In genomic region chr7:116702046-116702445, GRCh38 we compare ENCODE assay signal across 32 cellular contexts. TPM values are rescaled to one million over a fixed set of nuclear protein-coding genes. Genes with fewer than 3 reads are reported as not detected.
DNase-seq lines count a peak whose midpoint lies in the region; ATAC-seq and TF ChIP-seq lines count a peak whose summit lies in the region.
"Had no signal": no experiment of that assay in that cellular context is flagged by ENCODE, and none has a peak within 500 bp of the region (broad histone marks: within the 10 kb centered on the region; RNA-seq: fewer than 3 reads in every experiment).

No MANE protein-coding gene starts in this region.

- H3K27me3 Mint-ChIP-seq in Caco-2 (ENCODE audit: insufficient read depth, unreplicated experiment), result no peaks in the 10 kb centered on the region

- H3K4me1 Mint-ChIP-seq in Caco-2 (ENCODE audit: low read depth, unreplicated experiment), result peaks cover 15% of the 10 kb centered on the region
- H3K4me1 Mint-ChIP-seq: activated CD4-positive, alpha-beta memory T cell treated with anti-CD3 and anti-CD28 coated beads, Interleukin-2, amount 10 ng/mL, durations not matched to agents 7 days and 5 days; activated naive CD4-positive, alpha-beta T cell treated with anti-CD3 and anti-CD28 coated beads, Interleukin-2, amount 50 U/mL, for 24 hours; B cell; CD4-positive, alpha-beta memory T cell; naive thymus-derived CD8-positive, alpha-beta T cell had no signal

- no peak for DNase-seq in Caco-2
- DNase-seq in Panc1 (ENCODE audit: low read depth, low spot score), result no peak
- peak; percentile 81 for DNase-seq in mammary epithelial cell
- peak; percentile 44 for DNase-seq in prostate gland (ENCODE audit: low spot score)
- no peak for DNase-seq in NCI-H2107 (lab: John Stamatoyannopoulos, UW)
- no peak for DNase-seq in upper lobe of right lung
- DNase-seq in smooth muscle cell (lab: John Stamatoyannopoulos, UW; ENCODE audit: unreplicated experiment), result no peak
- DNase-seq: activated CD4-positive, alpha-beta memory T cell treated with anti-CD3 and anti-CD28 coated beads, Interleukin-2, amount 10 ng/mL, durations not matched to agents 7 days and 5 days; activated CD4-positive, alpha-beta T cell treated with anti-CD3 and anti-CD28 coated beads for 1 hour; activated CD8-positive, alpha-beta memory T cell treated with anti-CD3 and anti-CD28 coated beads, Interleukin-2, amount 50 U/mL, for 48 hours; amniotic stem cell; caudate nucleus; CD4-positive, alpha-beta memory T cell; cortex of kidney; endodermal cell; foreskin melanocyte; GOT3; heart right ventricle; KBM-7; lower lobe of right lung; naive thymus-derived CD8-positive, alpha-beta T cell; NCI-H2029 treated with DMSO at 0.1 percent for 48 hours; NCI-H345; occipital lobe; SHP77 treated with DMSO at 0.1 percent for 48 hours; stimulated activated naive CD4-positive, alpha-beta T cell treated with Interleukin-2 at 50 U/mL for 16 hours had no signal

- dilution Hi-C loops in mammary epithelial cell (cut with HindIII; ENCODE audit: low sequenced_read_pairs), result no loop called here

- POLR2A ChIA-PET in Caco-2 (lab: Charles Lee) (no interaction called here), Panc1 (lab: Charles Lee) (interaction anchor here (0.6 kb wide), 1 partner anchor 21 kb away, joined by 3 read pairs; no protein-coding TSS in a partner anchor)

- H3K4me2 ChIP-seq in mammary epithelial cell (ENCODE audit: insufficient read depth, low read depth, low read length) (peak overlapping the region; percentile 66), smooth muscle cell (no peak overlapping the region)

- H3K9me3 Mint-ChIP-seq in Caco-2 (ENCODE audit: unreplicated experiment), result no peaks in the 10 kb centered on the region
- H3K9me3 Mint-ChIP-seq: activated CD4-positive, alpha-beta memory T cell treated with anti-CD3 and anti-CD28 coated beads, Interleukin-2, amount 10 ng/mL, durations not matched to agents 7 days and 5 days; activated naive CD4-positive, alpha-beta T cell treated with anti-CD3 and anti-CD28 coated beads, Interleukin-2, amount 50 U/mL, for 24 hours; activated T-helper 1 cell treated with anti-CD3 and anti-CD28 coated beads, Interleukin-12 subunit alpha, Interleukin-12 subunit beta, Interleukin-2, Interleukin-4 antibody, amounts not matched to agents 30 ng/mL and 10 ng/mL and 1 ng/mL, durations not matched to agents 14 hours and 24 hours and 36 hours; CD4-positive, alpha-beta memory T cell; endodermal cell; naive thymus-derived CD8-positive, alpha-beta T cell had no signal

- BruUV-seq in Caco-2 (replicated peaks; lab: Mats Ljungman, UMichigan), result no TSS peak
- BruUV-seq in Panc1 (replicated peaks; lab: Mats Ljungman, UMichigan), result no TSS peak
- no TSS peak for BruUV-seq in mammary epithelial cell (replicated peaks; lab: Mats Ljungman, UMichigan)

- peak overlapping the region; percentile 91; the same call in 1 of the 2 replicates for H3K27ac ChIP-seq in Panc1 (ENCODE audit: low read length)
- peak overlapping the region; percentile 88 for H3K27ac ChIP-seq in mammary epithelial cell (ENCODE audit: insufficient read depth, low read depth, low read length)
- no peak overlapping the region for H3K27ac ChIP-seq in prostate gland
- no peak overlapping the region for H3K27ac ChIP-seq in upper lobe of right lung
- H3K27ac ChIP-seq in smooth muscle cell (ENCODE audit: low read depth), result no peak overlapping the region
- H3K27ac ChIP-seq: esophagus muscularis mucosa, heart right ventricle, lower lobe of right lung had no signal

- H4K20me1 ChIP-seq in mammary epithelial cell (ENCODE audit: insufficient read depth, low read length) (no peaks in the 10 kb centered on the region), smooth muscle cell (ENCODE audit: low read depth) (no peaks in the 10 kb centered on the region)

- H3K9ac ChIP-seq in mammary epithelial cell (ENCODE audit: insufficient read depth, low read length) (peak overlapping the region; percentile 35), smooth muscle cell (ENCODE audit: low read depth) (no peak overlapping the region)

- CTCF ChIA-PET in Caco-2 (lab: Charles Lee), result no interaction called here
- CTCF ChIA-PET in Panc1 (lab: Charles Lee), result no interaction called here
- CTCF ChIA-PET in mammary epithelial cell (lab: Charles Lee; ENCODE audit: low non-redundant PET), result no interaction called here

- H3K4me3 ChIP-seq in Caco-2 (ENCODE audit: low read depth, low read length), result no peak overlapping the region
- H3K4me3 ChIP-seq in Panc1 (ENCODE audit: low read depth in 2 of 2, low read length in 2 of 2), result no peak overlapping the region
- no peak overlapping the region for H3K4me3 ChIP-seq in mammary epithelial cell (replicated peaks in 1 of 3; ENCODE audit: insufficient read depth in 1 of 3, low read depth in 2 of 3, low read length in 3 of 3)
- H3K4me3 ChIP-seq in prostate gland, result no peak overlapping the region
- H3K4me3 ChIP-seq in upper lobe of right lung, result no peak overlapping the region
- H3K4me3 ChIP-seq in smooth muscle cell, result no peak overlapping the region
- H3K4me3 ChIP-seq: esophagus muscularis mucosa, heart right ventricle, lower lobe of right lung, skin epidermis had no signal

- H3K9me3 ChIP-seq in Caco-2 (no peaks in the 10 kb centered on the region), Panc1 (ENCODE audit: control insufficient read depth, insufficient read depth, low read depth, low read length) (no peaks in the 10 kb centered on the region), mammary epithelial cell (replicated peaks; ENCODE audit: insufficient read depth, low read length) (no peaks in the 10 kb centered on the region), prostate gland (no peaks in the 10 kb centered on the region), upper lobe of right lung (no peaks in the 10 kb centered on the region), smooth muscle cell (replicated peaks; ENCODE audit: low read depth) (no peaks in the 10 kb centered on the region)
- H3K9me3 ChIP-seq: esophagus muscularis mucosa, heart right ventricle, lower lobe of right lung had no signal

- H3K79me2 ChIP-seq in mammary epithelial cell (ENCODE audit: insufficient read depth, low read length) (peaks cover 84% of the 10 kb centered on the region), smooth muscle cell (ENCODE audit: low read depth) (no peaks in the 10 kb centered on the region)

- no peak for ATAC-seq in Panc1
- ATAC-seq in upper lobe of right lung, result no peak
- no peak for ATAC-seq in GM21717 (IDR thresholded peaks at IDR 0.05; ENCODE audit: unreplicated experiment)
- ATAC-seq: heart right ventricle; lower lobe of right lung; naive thymus-derived CD8-positive, alpha-beta T cell had no signal

- intact Hi-C loops in Caco-2 (cut with micrococcal nuclease; ENCODE audit: unreplicated experiment), result no loop called here
- intact Hi-C loops in Panc1 (cut with micrococcal nuclease; ENCODE audit: unreplicated experiment), result no loop called here
- intact Hi-C loops in mammary epithelial cell (cut with micrococcal nuclease), result loop anchor here (1.0 kb wide), 1 partner anchor 10 kb away; no protein-coding TSS in a partner anchor
- intact Hi-C loops in prostate gland (cut with DNase I), result no loop called here
- intact Hi-C loops in upper lobe of right lung (cut with DNase I), result no loop called here

- H2AFZ ChIP-seq in mammary epithelial cell (ENCODE audit: low read depth, low read length) (no peak overlapping the region), smooth muscle cell (ENCODE audit: low read depth) (no peak overlapping the region)

- in situ Hi-C loops in Panc1 (cut with HindIII; ENCODE audit: low pct_unique_long_range_greater_than_20kb, low sequenced_read_pairs), result no loop called here
- in situ Hi-C loops in mammary epithelial cell (cut with MboI; ENCODE audit: low sequenced_read_pairs in 2 of 2), result no loop called here

- H3K27ac Mint-ChIP-seq in Caco-2 (ENCODE audit: unreplicated experiment), result no peak overlapping the region
- H3K27ac Mint-ChIP-seq: activated CD4-positive, alpha-beta memory T cell treated with anti-CD3 and anti-CD28 coated beads, Interleukin-2, amount 10 ng/mL, durations not matched to agents 7 days and 5 days; activated naive CD4-positive, alpha-beta T cell treated with anti-CD3 and anti-CD28 coated beads, Interleukin-2, amount 50 U/mL, for 24 hours; activated T-helper 1 cell treated with anti-CD3 and anti-CD28 coated beads, Interleukin-12 subunit alpha, Interleukin-12 subunit beta, Interleukin-2, Interleukin-4 antibody, amounts not matched to agents 30 ng/mL and 10 ng/mL and 1 ng/mL, durations not matched to agents 14 hours and 24 hours and 36 hours; B cell; CD4-positive, alpha-beta memory T cell; endodermal cell; naive thymus-derived CD8-positive, alpha-beta T cell had no signal

- TF ChIP-seq CTCF in Caco-2 (IDR thresholded peaks at IDR 0.05; ENCODE audit: insufficient read depth in 1 of 2, low read depth in 1 of 2, low read length in 1 of 2, severe bottlenecking in 1 of 2, unreplicated experiment in 1 of 2), result no peak
- TF ChIP-seq CTCF in Panc1 (IDR thresholded peaks at IDR 0.05), result no peak
- no peak for TF ChIP-seq CTCF in mammary epithelial cell (conservative IDR thresholded peaks at IDR 0.05 in 1 of 2, IDR thresholded peaks at IDR 0.05 in 1 of 2; ENCODE audit: extremely low read depth in 1 of 2, insufficient read depth in 1 of 2, low read depth in 1 of 2, low read length in 2 of 2)
- no peak for TF ChIP-seq CTCF in prostate gland (IDR thresholded peaks at IDR 0.05)
- TF ChIP-seq CTCF in upper lobe of right lung (IDR thresholded peaks at IDR 0.05), result no peak
- no peak for TF ChIP-seq CTCF in smooth muscle cell (IDR thresholded peaks at IDR 0.05; ENCODE audit: borderline replicate concordance, insufficient read depth, poor library complexity, severe bottlenecking)

- peaks cover 33% of the 10 kb centered on the region for H3K36me3 Mint-ChIP-seq in Caco-2 (ENCODE audit: insufficient read depth, unreplicated experiment)
- H3K36me3 Mint-ChIP-seq: activated naive CD4-positive, alpha-beta T cell treated with anti-CD3 and anti-CD28 coated beads, Interleukin-2, amount 50 U/mL, for 24 hours; CD4-positive, alpha-beta memory T cell; naive thymus-derived CD8-positive, alpha-beta T cell had no signal

- H3K4me3 Mint-ChIP-seq in Caco-2 (ENCODE audit: unreplicated experiment), result peak overlapping the region; percentile 22
- H3K4me3 Mint-ChIP-seq: activated CD4-positive, alpha-beta memory T cell treated with anti-CD3 and anti-CD28 coated beads, Interleukin-2, amount 10 ng/mL, durations not matched to agents 7 days and 5 days; activated naive CD4-positive, alpha-beta T cell treated with anti-CD3 and anti-CD28 coated beads, Interleukin-2, amount 50 U/mL, for 24 hours; activated T-helper 1 cell treated with anti-CD3 and anti-CD28 coated beads, Interleukin-12 subunit alpha, Interleukin-12 subunit beta, Interleukin-2, Interleukin-4 antibody, amounts not matched to agents 30 ng/mL and 10 ng/mL and 1 ng/mL, durations not matched to agents 14 hours and 24 hours and 36 hours; B cell; CD4-positive, alpha-beta memory T cell; endodermal cell; naive thymus-derived CD8-positive, alpha-beta T cell had no signal

- H3K36me3 ChIP-seq in Caco-2 (ENCODE audit: control insufficient read depth, insufficient read depth, low read length) (no peaks in the 10 kb centered on the region; the same call in 1 of the 2 replicates), Panc1 (ENCODE audit: control insufficient read depth, insufficient read depth, low read length) (peaks cover 5% of the 10 kb centered on the region), mammary epithelial cell (ENCODE audit: insufficient read depth, low read length) (peaks cover 20% of the 10 kb centered on the region), prostate gland (no peaks in the 10 kb centered on the region), upper lobe of right lung (no peaks in the 10 kb centered on the region), smooth muscle cell (ENCODE audit: low read depth) (no peaks in the 10 kb centered on the region)
- H3K36me3 ChIP-seq: esophagus muscularis mucosa, heart right ventricle, lower lobe of right lung had no signal

- H3K27me3 ChIP-seq in Caco-2 (replicated peaks; ENCODE audit: control insufficient read depth, insufficient read depth, low read length) (no peaks in the 10 kb centered on the region), Panc1 (ENCODE audit: control insufficient read depth, insufficient read depth, low read length) (no peaks in the 10 kb centered on the region), mammary epithelial cell (ENCODE audit: insufficient read depth, low read length) (no peaks in the 10 kb centered on the region), prostate gland (replicated peaks; ENCODE audit: insufficient read depth) (no peaks in the 10 kb centered on the region), upper lobe of right lung (no peaks in the 10 kb centered on the region), smooth muscle cell (ENCODE audit: low read depth) (no peaks in the 10 kb centered on the region)
- H3K27me3 ChIP-seq: esophagus muscularis mucosa, heart right ventricle had no signal

- 6% methylated on average over 2 of the region's 2 CpGs for WGBS in mammary epithelial cell (ENCODE audit: low coverage, missing lambda C conversion rate)
- WGBS in prostate gland, result 25% methylated on average over 2 of the region's 2 CpGs
- 78% methylated on average over 2 of the region's 2 CpGs for WGBS in smooth muscle cell (ENCODE audit: low lambda C conversion rate)

- TF ChIP-seq POLR2A in prostate gland (IDR thresholded peaks at IDR 0.05), result no peak

- H3F3A ChIP-seq in smooth muscle cell (ENCODE audit: low read depth), result no peaks in the 10 kb centered on the region

- H3K4me1 ChIP-seq in Caco-2 (peaks cover 25% of the 10 kb centered on the region; the same call in 1 of the 2 replicates), Panc1 (ENCODE audit: control insufficient read depth, insufficient read depth, low read length) (peaks cover 70% of the 10 kb centered on the region), mammary epithelial cell (ENCODE audit: insufficient read depth, low read length) (peaks cover 44% of the 10 kb centered on the region), prostate gland (replicated peaks) (no peaks in the 10 kb centered on the region), upper lobe of right lung (peaks cover 8% of the 10 kb centered on the region), smooth muscle cell (ENCODE audit: low read depth) (peaks cover 6% of the 10 kb centered on the region)
- H3K4me1 ChIP-seq: lower lobe of right lung had no signal

RNA-seq across cellular contexts. Expression of gene MET, which starts 30.1 kb away (rescaled TPM):
- 72.6 and 82.9 TPM in 2 replicates for total RNA-seq in Caco-2 (2022)
- 103 TPM for total RNA-seq in Panc1 (2021; ENCODE audit: unreplicated experiment)
- polyA plus RNA-seq in Panc1 (2012; ENCODE audit: insufficient read length), result 33.7 TPM
- 100 to 1,000 TPM; 112 to 179 TPM for total RNA-seq in mammary epithelial cell
- 85.8 TPM for polyA plus RNA-seq in mammary epithelial cell
- polyA minus RNA-seq in mammary epithelial cell, result 157 TPM
- total RNA-seq in prostate gland, result 10 to 100 TPM; 14.2 to 17.0 TPM
- 69.6 TPM for total RNA-seq in upper lobe of right lung
- 12.0 and 12.8 TPM in 2 replicates for total RNA-seq in smooth muscle cell
- polyA plus RNA-seq in smooth muscle cell, result 1.2 and 5.2 TPM in 2 replicates
- total RNA-seq: naive thymus-derived CD8-positive, alpha-beta T cell had no signal
- polyA plus RNA-seq: CD4-positive, alpha-beta memory T cell; naive thymus-derived CD8-positive, alpha-beta T cell had no signal

Comparison
In these comparisons a context has a peak if more than half of its experiments do, and no peak if none do; other contexts are left out.
1. DNase-seq: peak in mammary epithelial cell (single experiment) and prostate gland (single experiment); none in Caco-2 (0 of 2), Panc1 (single experiment), NCI-H2107 (single experiment), upper lobe of right lung (single experiment) and smooth muscle cell (single experiment).
2. H3K27ac ChIP-seq: peak in Panc1 (single experiment) and mammary epithelial cell (single experiment); none in prostate gland (0 of 2), upper lobe of right lung (single experiment) and smooth muscle cell (single experiment).